Comparison of ENCODE assay signal across 3 cellular contexts in genomic region chr1:87620807-87621206, GRCh38.
A peak's percentile ranks its signal among the peaks of the same experiment; 100 is the strongest.
TF ChIP-seq lines count a peak whose summit lies in the region.

No MANE protein-coding gene starts in this region.

TF ChIP-seq in IMR-90, 13 proteins besides CTCF, POLR2A, EP300 and RAD21:
- no peak for TF ChIP-seq MAZ (IDR thresholded peaks at IDR 0.05; ENCODE audit: borderline replicate concordance, low read depth, low read length)
- TF ChIP-seq MXI1 (IDR thresholded peaks at IDR 0.05; ENCODE audit: borderline replicate concordance, low read depth, low read length): no peak
- no peak for TF ChIP-seq MAFK (IDR thresholded peaks at IDR 0.05; ENCODE audit: low read depth, low read length)
- TF ChIP-seq BHLHE40 (IDR thresholded peaks at IDR 0.05; ENCODE audit: low read depth, low read length): no peak
- TF ChIP-seq NFE2L2 (IDR thresholded peaks at IDR 0.05; ENCODE audit: low read depth, low read length): no peak
- TF ChIP-seq CEBPB (IDR thresholded peaks at IDR 0.05; ENCODE audit: low read depth, low read length): peak; percentile 74
- no peak for TF ChIP-seq FOS (IDR thresholded peaks at IDR 0.05; ENCODE audit: low read depth, low read length)
- no peak for TF ChIP-seq RFX5 (IDR thresholded peaks at IDR 0.05; ENCODE audit: low read depth, low read length)
- TF ChIP-seq SMC3 (IDR thresholded peaks at IDR 0.05; ENCODE audit: low read depth, low read length): no peak

TF ChIP-seq in K562, 482 proteins besides CTCF, POLR2A, EP300 and RAD21:
- TF ChIP-seq ZNF449 (CRISPR knock-in tag; IDR thresholded peaks at IDR 0.05) (no peak), CEBPB (tag; IDR thresholded peaks at IDR 0.05) (peak; percentile 71), CEBPG (CRISPR knock-in tag; IDR thresholded peaks at IDR 0.05) (no peak), CEBPG (tag; conservative IDR thresholded peaks at IDR 0.05 in 1 of 2, IDR thresholded peaks at IDR 0.05 in 1 of 2) (peak; percentile 20 to 65; a peak in 1 of 4 replicates), MGA (IDR thresholded peaks at IDR 0.05) (no peak)

TF ChIP-seq in SK-N-SH, 30 proteins besides CTCF, POLR2A, EP300 and RAD21:
- TF ChIP-seq NRF1 (IDR thresholded peaks at IDR 0.05; ENCODE audit: low read depth, low read length) (no peak), EZH2phosphoT487 (IDR thresholded peaks at IDR 0.05; ENCODE audit: borderline replicate concordance, low read depth) (no peak), NFIC (IDR thresholded peaks at IDR 0.05; ENCODE audit: borderline replicate concordance) (no peak), ZBTB33 (IDR thresholded peaks at IDR 0.05; ENCODE audit: borderline replicate concordance, low read depth) (no peak), USF2 (IDR thresholded peaks at IDR 0.05; ENCODE audit: borderline replicate concordance, low read depth, low read length) (no peak), ELF1 (IDR thresholded peaks at IDR 0.05) (no peak), USF1 (IDR thresholded peaks at IDR 0.05; ENCODE audit: borderline replicate concordance, low read depth) (no peak), GATA2 (CRISPR knock-in tag; IDR thresholded peaks at IDR 0.05) (no peak), MEF2A (IDR thresholded peaks at IDR 0.05; ENCODE audit: borderline replicate concordance, low read depth) (no peak), TCF12 (IDR thresholded peaks at IDR 0.05) (no peak)
TF ChIP-seq in SK-N-SH: peak in this region for 0.
